ENCODE assay signal across 18 cellular contexts in the genomic region with DNA sequence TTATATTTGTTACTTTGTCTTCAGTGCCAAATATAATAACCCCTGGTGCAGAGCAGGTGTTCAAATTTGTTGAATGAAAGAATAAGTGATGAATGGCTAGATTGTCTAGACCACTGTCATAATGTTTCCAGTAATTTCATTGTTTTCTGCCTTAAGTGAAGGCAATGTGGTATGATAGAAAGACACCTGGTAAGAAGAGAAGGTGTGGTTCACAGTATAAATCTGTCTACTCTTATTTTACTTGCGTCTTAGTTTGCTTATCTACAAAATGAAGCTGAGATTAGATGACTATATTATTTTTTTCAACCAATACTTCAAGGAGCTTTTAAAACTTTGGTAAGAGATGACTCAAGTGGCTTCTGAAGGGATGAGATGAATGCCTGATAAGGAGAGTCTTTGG.
DNase-seq lines count a peak whose midpoint lies in the region; ATAC-seq lines count a peak whose summit lies in the region.
"Had no signal": no experiment of that assay in that cellular context is flagged by ENCODE, and none has a peak within 500 bp of the region (broad histone marks: within the 10 kb centered on the region; RNA-seq: fewer than 3 reads in every experiment).

No MANE protein-coding gene starts in this region.

- no peak for ATAC-seq in GM18517 (IDR thresholded peaks at IDR 0.05; ENCODE audit: unreplicated experiment)
- ATAC-seq: GM12878, HCT116, T-helper 17 cell had no signal

- peak; percentile 1 for DNase-seq in NCI-H1092 treated with DMSO at 0.1 percent for 48 hours (lab: John Stamatoyannopoulos, UW)
- DNase-seq in NCI-H1092 (lab: John Stamatoyannopoulos, UW), result no peak
- DNase-seq in NCI-H1105 (lab: John Stamatoyannopoulos, UW), result peak; percentile 5
- peak; percentile 59 for DNase-seq in NCI-H2196 (lab: John Stamatoyannopoulos, UW; ENCODE audit: unreplicated experiment)
- peak; percentile 79 to 80 for DNase-seq in SHP77 (lab: John Stamatoyannopoulos, UW)
- no peak for DNase-seq in EL
- DNase-seq in H4 (ENCODE audit: low spot score), result no peak
- DNase-seq: DMS 273 treated with DMSO at 0.1 percent for 48 hours, DND-41, GF-D8, GM23248, Kasumi-1, MM.1S, NCI-H2171 treated with DMSO at 0.1 percent for 48 hours, T-helper 17 cell had no signal

Comparison
In these comparisons a context has a peak if more than half of its experiments do, and no peak if none do; other contexts are left out.
1. DNase-seq: peak in NCI-H1092 treated with DMSO at 0.1 percent for 48 hours (single experiment), NCI-H1105 (single experiment), NCI-H2196 (single experiment) and SHP77 (2 of 2); none in NCI-H1092 (single experiment), EL (single experiment) and H4 (single experiment).